1 cellular context compared by ENCODE assay signal in the genomic region with DNA sequence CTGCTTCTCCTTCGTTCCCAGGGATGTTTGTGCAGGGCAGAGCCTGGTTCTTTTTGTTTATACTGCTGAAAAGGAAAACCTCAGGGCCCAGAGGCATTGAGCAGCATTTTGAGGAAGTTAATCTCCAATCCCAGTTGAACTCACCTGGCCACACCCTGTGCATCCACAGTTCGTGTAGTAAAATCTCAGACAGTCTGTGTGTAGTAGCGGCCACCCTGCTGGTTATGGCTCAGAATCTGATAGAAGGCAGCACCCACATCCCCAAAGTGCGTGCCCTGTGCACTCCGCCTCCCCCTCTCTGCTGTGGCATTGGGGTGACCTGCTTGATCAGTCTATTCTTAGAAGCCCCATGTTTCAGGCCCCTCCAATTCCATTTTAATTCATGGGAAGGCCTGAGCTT.
TF ChIP-seq lines count a peak whose summit lies in the region.

No MANE protein-coding gene starts in this region.

TF ChIP-seq in GM23338, 12 proteins besides CTCF, POLR2A, EP300 and RAD21 (continued from another document):
- TF ChIP-seq, protein P1, sequence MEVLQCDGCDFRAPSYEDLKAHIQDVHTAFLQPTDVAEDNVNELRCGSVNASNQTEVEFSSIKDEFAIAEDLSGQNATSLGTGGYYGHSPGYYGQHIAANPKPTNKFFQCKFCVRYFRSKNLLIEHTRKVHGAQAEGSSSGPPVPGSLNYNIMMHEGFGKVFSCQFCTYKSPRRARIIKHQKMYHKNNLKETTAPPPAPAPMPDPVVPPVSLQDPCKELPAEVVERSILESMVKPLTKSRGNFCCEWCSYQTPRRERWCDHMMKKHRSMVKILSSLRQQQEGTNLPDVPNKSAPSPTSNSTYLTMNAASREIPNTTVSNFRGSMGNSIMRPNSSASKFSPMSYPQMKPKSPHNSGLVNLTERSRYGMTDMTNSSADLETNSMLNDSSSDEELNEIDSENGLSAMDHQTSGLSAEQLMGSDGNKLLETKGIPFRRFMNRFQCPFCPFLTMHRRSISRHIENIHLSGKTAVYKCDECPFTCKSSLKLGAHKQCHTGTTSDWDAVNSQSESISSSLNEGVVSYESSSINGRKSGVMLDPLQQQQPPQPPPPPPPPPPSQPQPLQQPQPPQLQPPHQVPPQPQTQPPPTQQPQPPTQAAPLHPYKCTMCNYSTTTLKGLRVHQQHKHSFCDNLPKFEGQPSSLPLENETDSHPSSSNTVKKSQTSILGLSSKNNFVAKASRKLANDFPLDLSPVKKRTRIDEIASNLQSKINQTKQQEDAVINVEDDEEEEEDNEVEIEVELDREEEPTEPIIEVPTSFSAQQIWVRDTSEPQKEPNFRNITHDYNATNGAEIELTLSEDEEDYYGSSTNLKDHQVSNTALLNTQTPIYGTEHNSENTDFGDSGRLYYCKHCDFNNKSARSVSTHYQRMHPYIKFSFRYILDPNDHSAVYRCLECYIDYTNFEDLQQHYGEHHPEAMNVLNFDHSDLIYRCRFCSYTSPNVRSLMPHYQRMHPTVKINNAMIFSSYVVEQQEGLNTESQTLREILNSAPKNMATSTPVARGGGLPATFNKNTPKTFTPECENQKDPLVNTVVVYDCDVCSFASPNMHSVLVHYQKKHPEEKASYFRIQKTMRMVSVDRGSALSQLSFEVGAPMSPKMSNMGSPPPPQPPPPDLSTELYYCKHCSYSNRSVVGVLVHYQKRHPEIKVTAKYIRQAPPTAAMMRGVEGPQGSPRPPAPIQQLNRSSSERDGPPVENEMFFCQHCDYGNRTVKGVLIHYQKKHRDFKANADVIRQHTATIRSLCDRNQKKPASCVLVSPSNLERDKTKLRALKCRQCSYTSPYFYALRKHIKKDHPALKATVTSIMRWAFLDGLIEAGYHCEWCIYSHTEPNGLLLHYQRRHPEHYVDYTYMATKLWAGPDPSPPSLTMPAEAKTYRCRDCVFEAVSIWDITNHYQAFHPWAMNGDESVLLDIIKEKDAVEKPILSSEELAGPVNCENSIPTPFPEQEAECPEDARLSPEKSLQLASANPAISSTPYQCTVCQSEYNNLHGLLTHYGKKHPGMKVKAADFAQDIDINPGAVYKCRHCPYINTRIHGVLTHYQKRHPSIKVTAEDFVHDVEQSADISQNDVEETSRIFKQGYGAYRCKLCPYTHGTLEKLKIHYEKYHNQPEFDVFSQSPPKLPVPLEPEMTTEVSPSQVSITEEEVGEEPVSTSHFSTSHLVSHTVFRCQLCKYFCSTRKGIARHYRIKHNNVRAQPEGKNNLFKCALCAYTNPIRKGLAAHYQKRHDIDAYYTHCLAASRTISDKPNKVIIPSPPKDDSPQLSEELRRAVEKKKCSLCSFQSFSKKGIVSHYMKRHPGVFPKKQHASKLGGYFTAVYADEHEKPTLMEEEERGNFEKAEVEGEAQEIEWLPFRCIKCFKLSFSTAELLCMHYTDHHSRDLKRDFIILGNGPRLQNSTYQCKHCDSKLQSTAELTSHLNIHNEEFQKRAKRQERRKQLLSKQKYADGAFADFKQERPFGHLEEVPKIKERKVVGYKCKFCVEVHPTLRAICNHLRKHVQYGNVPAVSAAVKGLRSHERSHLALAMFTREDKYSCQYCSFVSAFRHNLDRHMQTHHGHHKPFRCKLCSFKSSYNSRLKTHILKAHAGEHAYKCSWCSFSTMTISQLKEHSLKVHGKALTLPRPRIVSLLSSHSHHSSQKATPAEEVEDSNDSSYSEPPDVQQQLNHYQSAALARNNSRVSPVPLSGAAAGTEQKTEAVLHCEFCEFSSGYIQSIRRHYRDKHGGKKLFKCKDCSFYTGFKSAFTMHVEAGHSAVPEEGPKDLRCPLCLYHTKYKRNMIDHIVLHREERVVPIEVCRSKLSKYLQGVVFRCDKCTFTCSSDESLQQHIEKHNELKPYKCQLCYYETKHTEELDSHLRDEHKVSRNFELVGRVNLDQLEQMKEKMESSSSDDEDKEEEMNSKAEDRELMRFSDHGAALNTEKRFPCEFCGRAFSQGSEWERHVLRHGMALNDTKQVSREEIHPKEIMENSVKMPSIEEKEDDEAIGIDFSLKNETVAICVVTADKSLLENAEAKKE (CRISPR knock-in tag; IDR thresholded peaks at IDR 0.05) = no peak
- TF ChIP-seq STAT1 (IDR thresholded peaks at IDR 0.05; ENCODE audit: unreplicated experiment) (no peak), POLR2AphosphoS5 (IDR thresholded peaks at IDR 0.05; ENCODE audit: low read depth) (no peak), EZH2 (IDR thresholded peaks at IDR 0.05; ENCODE audit: low read depth, unreplicated experiment) (no peak), EZH2phosphoT487 (IDR thresholded peaks at IDR 0.05; ENCODE audit: unreplicated experiment) (no peak), ZNF114 (CRISPR knock-in tag; IDR thresholded peaks at IDR 0.05) (no peak), ZNF331 (CRISPR knock-in tag; IDR thresholded peaks at IDR 0.05; ENCODE audit: low read depth) (no peak)
